Comparison of ENCODE assay signal across 12 cellular contexts in the genomic region with DNA sequence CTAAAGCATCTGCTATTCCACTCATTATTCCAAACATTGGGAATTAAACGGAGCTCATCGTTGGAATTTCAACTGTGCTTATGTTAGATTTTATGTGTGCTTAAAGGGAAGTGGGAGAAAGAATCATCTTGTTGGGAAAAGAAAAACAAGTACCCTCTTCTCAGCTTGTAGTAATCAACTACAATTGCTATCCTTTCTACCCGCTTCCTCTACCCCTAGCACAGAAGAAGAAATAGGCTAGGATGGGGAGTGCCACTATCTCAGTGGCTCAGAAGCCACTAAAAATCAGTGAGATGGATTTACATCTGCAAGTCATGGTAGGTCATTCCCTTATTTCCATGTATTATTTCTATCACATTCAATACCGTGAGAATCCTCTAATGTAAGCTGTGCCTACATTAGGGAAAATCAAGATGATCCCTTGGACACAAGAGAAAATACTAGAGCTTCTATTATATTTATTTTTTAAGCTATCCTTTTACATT.
A peak's percentile ranks its signal among the peaks of the same experiment; 100 is the strongest.
DNase-seq lines count a peak whose midpoint lies in the region; ATAC-seq and TF ChIP-seq lines count a peak whose summit lies in the region.
"Had no signal": no experiment of that assay in that cellular context is flagged by ENCODE, and none has a peak within 500 bp of the region (broad histone marks: within the 10 kb centered on the region; RNA-seq: fewer than 3 reads in every experiment).

No MANE protein-coding gene starts in this region.

- DNase-seq in stimulated activated naive CD8-positive, alpha-beta T cell treated with anti-CD3 and anti-CD28 coated beads, Interleukin-15, Interleukin-2, amounts not matched to agents 100 U/mL and 50 U/mL, for 24 hours, result no peak
- no peak for DNase-seq in Peyer's patch
- DNase-seq in effector memory CD8-positive, alpha-beta T cell, result no peak
- DNase-seq in dorsolateral prefrontal cortex, result no peak
- no peak for DNase-seq in NCI-H2171 treated with DMSO at 0.1 percent for 48 hours (lab: John Stamatoyannopoulos, UW)
- DNase-seq in stimulated activated naive CD8-positive, alpha-beta T cell treated with anti-CD3 and anti-CD28 coated beads, Interleukin-15, amount 100 ng/mL, for 72 hours, result no peak
- DNase-seq: C1 segment of cervical spinal cord, cerebellar nuclear complex had no signal

- TF ChIP-seq CTCF in Peyer's patch (IDR thresholded peaks at IDR 0.05) (no peak), dorsolateral prefrontal cortex (IDR thresholded peaks at IDR 0.05 in 54 of 56, conservative IDR thresholded peaks at IDR 0.05 in 2 of 56; ENCODE audit: low read depth in 1 of 56, partially characterized antibody in 56 of 56) (no peak)

- intact Hi-C loops in dorsolateral prefrontal cortex (cut with DNase I), result loop anchor here in 1 of 2 donors (5.0 kb wide), 1 partner anchor 266 kb away; no protein-coding TSS in a partner anchor

- H3K9me3 Mint-ChIP-seq in stimulated activated naive CD8-positive, alpha-beta T cell treated with anti-CD3 and anti-CD28 coated beads, Interleukin-15, Interleukin-2, amounts not matched to agents 100 ng/mL and 50 ng/mL, for 24 hours, result no peaks in the 10 kb centered on the region
- H3K9me3 Mint-ChIP-seq in effector memory CD8-positive, alpha-beta T cell, result no peaks in the 10 kb centered on the region
- peaks cover 6% of the 10 kb centered on the region in 2 donors for H3K9me3 Mint-ChIP-seq in stimulated activated naive CD8-positive, alpha-beta T cell treated with anti-CD3 and anti-CD28 coated beads, Interleukin-15, amount 100 ng/mL, for 72 hours

- H3K27ac ChIP-seq in Peyer's patch (peak overlapping the region; percentile 55 to 69 (median 62)), dorsolateral prefrontal cortex (no peak overlapping the region)
- H3K27ac ChIP-seq: parathyroid adenoma, RWPE1 had no signal

- no peak overlapping the region for H3K4me3 ChIP-seq in Peyer's patch
- no peak overlapping the region for H3K4me3 ChIP-seq in dorsolateral prefrontal cortex

- H3K36me3 Mint-ChIP-seq in stimulated activated naive CD8-positive, alpha-beta T cell treated with anti-CD3 and anti-CD28 coated beads, Interleukin-15, Interleukin-2, amounts not matched to agents 100 ng/mL and 50 ng/mL, for 24 hours (ENCODE audit: low read depth), result no peaks in the 10 kb centered on the region
- H3K36me3 Mint-ChIP-seq in effector memory CD8-positive, alpha-beta T cell (ENCODE audit: insufficient read depth), result peaks cover 23% of the 10 kb centered on the region

- peaks cover 90% of the 10 kb centered on the region for H3K4me1 Mint-ChIP-seq in stimulated activated naive CD8-positive, alpha-beta T cell treated with anti-CD3 and anti-CD28 coated beads, Interleukin-15, Interleukin-2, amounts not matched to agents 100 ng/mL and 50 ng/mL, for 24 hours (ENCODE audit: low read depth)
- peaks cover 27 to 40% of the 10 kb centered on the region in 2 donors for H3K4me1 Mint-ChIP-seq in effector memory CD8-positive, alpha-beta T cell (ENCODE audit: low read depth in 2 of 2)
- H3K4me1 Mint-ChIP-seq in stimulated activated naive CD8-positive, alpha-beta T cell treated with anti-CD3 and anti-CD28 coated beads, Interleukin-15, amount 100 ng/mL, for 72 hours, result peaks cover 73% of the 10 kb centered on the region

- no peaks in the 10 kb centered on the region for H3K9me3 ChIP-seq in Peyer's patch

- TF ChIP-seq POLR2A in Peyer's patch (IDR thresholded peaks at IDR 0.05), result no peak

- H3K4me3 Mint-ChIP-seq in stimulated activated naive CD8-positive, alpha-beta T cell treated with anti-CD3 and anti-CD28 coated beads, Interleukin-15, Interleukin-2, amounts not matched to agents 100 ng/mL and 50 ng/mL, for 24 hours, result peak overlapping the region; percentile 75
- H3K4me3 Mint-ChIP-seq in effector memory CD8-positive, alpha-beta T cell, result peak overlapping the region; percentile 62 to 78
- H3K4me3 Mint-ChIP-seq in stimulated activated naive CD8-positive, alpha-beta T cell treated with anti-CD3 and anti-CD28 coated beads, Interleukin-15, amount 100 ng/mL, for 72 hours, result peak overlapping the region in 1 of 2 donors; percentile 4

- peak overlapping the region; percentile 96 for H3K27ac Mint-ChIP-seq in stimulated activated naive CD8-positive, alpha-beta T cell treated with anti-CD3 and anti-CD28 coated beads, Interleukin-15, Interleukin-2, amounts not matched to agents 100 ng/mL and 50 ng/mL, for 24 hours
- H3K27ac Mint-ChIP-seq in effector memory CD8-positive, alpha-beta T cell, result peak overlapping the region; percentile 91 to 98
- no peak overlapping the region for H3K27ac Mint-ChIP-seq in stimulated activated naive CD8-positive, alpha-beta T cell treated with anti-CD3 and anti-CD28 coated beads, Interleukin-15, amount 100 ng/mL, for 72 hours

- peaks cover 5% of the 10 kb centered on the region for H3K27me3 Mint-ChIP-seq in stimulated activated naive CD8-positive, alpha-beta T cell treated with anti-CD3 and anti-CD28 coated beads, Interleukin-15, Interleukin-2, amounts not matched to agents 100 ng/mL and 50 ng/mL, for 24 hours
- no peaks in the 10 kb centered on the region for H3K27me3 Mint-ChIP-seq in effector memory CD8-positive, alpha-beta T cell
- peaks cover 7% of the 10 kb centered on the region for H3K27me3 Mint-ChIP-seq in stimulated activated naive CD8-positive, alpha-beta T cell treated with anti-CD3 and anti-CD28 coated beads, Interleukin-15, amount 100 ng/mL, for 72 hours

- no peaks in the 10 kb centered on the region for H3K27me3 ChIP-seq in Peyer's patch
- peaks cover 0 to 3% (median 0%) of the 10 kb centered on the region in 45 donors for H3K27me3 ChIP-seq in dorsolateral prefrontal cortex

- ATAC-seq in stimulated activated naive CD8-positive, alpha-beta T cell treated with anti-CD3 and anti-CD28 coated beads, Interleukin-15, Interleukin-2, amounts not matched to agents 100 U/mL and 50 U/mL, for 24 hours, result no peak
- ATAC-seq in effector memory CD8-positive, alpha-beta T cell (replicated peaks), result no peak
- no peak for ATAC-seq in GM21825 (IDR thresholded peaks at IDR 0.05; ENCODE audit: unreplicated experiment)
- ATAC-seq in stimulated activated naive CD8-positive, alpha-beta T cell treated with anti-CD3 and anti-CD28 coated beads, Interleukin-15, amount 100 ng/mL, for 72 hours, result no peak

- H3K36me3 ChIP-seq in Peyer's patch, result no peaks in the 10 kb centered on the region

- H3K4me1 ChIP-seq in Peyer's patch, result peaks cover 0 to 12% (median 5%) of the 10 kb centered on the region in 4 donors
- H3K4me1 ChIP-seq: parathyroid adenoma had no signal

Comparison
In these comparisons a context has a peak if more than half of its experiments do, and no peak if none do; other contexts are left out.
1. H3K27ac Mint-ChIP-seq: peak in stimulated activated naive CD8-positive, alpha-beta T cell treated with anti-CD3 and anti-CD28 coated beads, Interleukin-15, Interleukin-2, amounts not matched to agents 100 ng/mL and 50 ng/mL, for 24 hours (single experiment) and effector memory CD8-positive, alpha-beta T cell (2 of 2); none in stimulated activated naive CD8-positive, alpha-beta T cell treated with anti-CD3 and anti-CD28 coated beads, Interleukin-15, amount 100 ng/mL, for 72 hours (0 of 2).
2. H3K27ac ChIP-seq: peak in Peyer's patch (4 of 4); none in dorsolateral prefrontal cortex (0 of 59).